15 cellular contexts compared by ENCODE assay signal in the genomic region with DNA sequence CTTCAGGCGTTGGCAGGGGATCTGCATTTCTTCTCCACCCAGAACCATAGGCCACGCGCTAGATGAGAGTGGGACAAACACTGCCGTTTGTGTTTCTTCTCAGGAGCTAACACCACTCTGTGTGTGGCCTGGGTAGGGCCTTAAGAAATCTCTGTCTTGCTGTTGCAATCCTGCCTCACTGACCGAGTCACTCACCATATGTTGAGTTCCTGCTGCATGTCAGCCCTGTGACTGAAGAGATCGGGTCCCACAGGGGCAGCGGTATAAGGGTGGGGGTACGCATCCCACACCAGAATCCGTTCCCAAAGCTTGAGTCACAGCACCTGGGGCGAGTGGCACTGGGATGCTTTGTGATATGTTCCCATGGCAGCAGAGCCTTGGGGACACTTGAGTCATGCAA.
A peak's percentile ranks its signal among the peaks of the same experiment; 100 is the strongest.
DNase-seq lines count a peak whose midpoint lies in the region; ATAC-seq lines count a peak whose summit lies in the region.
"Had no signal": no experiment of that assay in that cellular context is flagged by ENCODE, and none has a peak within 500 bp of the region (broad histone marks: within the 10 kb centered on the region; RNA-seq: fewer than 3 reads in every experiment).

No MANE protein-coding gene starts in this region.

- peaks cover 0 to 7% (median 3%) of the 10 kb centered on the region in 7 donors for H3K4me1 Mint-ChIP-seq in naive thymus-derived CD4-positive, alpha-beta T cell
- H3K4me1 Mint-ChIP-seq: B cell, neural progenitor cell had no signal

- intact Hi-C loops in naive thymus-derived CD4-positive, alpha-beta T cell (cut with micrococcal nuclease), result no loop called here

- no peaks in the 10 kb centered on the region for H3K36me3 ChIP-seq in naive thymus-derived CD4-positive, alpha-beta T cell (ENCODE audit: control insufficient read depth in 2 of 3, insufficient read depth in 3 of 3, low read length in 3 of 3)
- H3K36me3 ChIP-seq: neural progenitor cell had no signal

- no peak overlapping the region for H3K4me3 ChIP-seq in naive thymus-derived CD4-positive, alpha-beta T cell (ENCODE audit: low read length)
- H3K4me3 ChIP-seq: MG63, neural progenitor cell had no signal

- H3K4me3 Mint-ChIP-seq in naive thymus-derived CD4-positive, alpha-beta T cell, result no peak overlapping the region
- H3K4me3 Mint-ChIP-seq: activated naive CD4-positive, alpha-beta T cell treated with anti-CD3 and anti-CD28 coated beads for 36 hours; B cell; neural progenitor cell had no signal

- peak; percentile 25 for ATAC-seq in esophagus mucosa
- peak; percentile 62 for ATAC-seq in naive thymus-derived CD4-positive, alpha-beta T cell
- ATAC-seq: left colon had no signal

- no peaks in the 10 kb centered on the region for H3K27me3 Mint-ChIP-seq in naive thymus-derived CD4-positive, alpha-beta T cell
- H3K27me3 Mint-ChIP-seq: B cell had no signal

- peak; percentile 62 for DNase-seq in AG20443 (ENCODE audit: low spot score)
- DNase-seq in NOMO-1 (lab: John Stamatoyannopoulos, UW; ENCODE audit: unreplicated experiment in 2 of 2), result peak; percentile 71 to 80
- no peak for DNase-seq in naive thymus-derived CD4-positive, alpha-beta T cell
- no peak for DNase-seq in effector CD4-positive, alpha-beta T cell
- DNase-seq in GOT3 (lab: John Stamatoyannopoulos, UW), result no peak
- no peak for DNase-seq in NCI-H2107 (lab: John Stamatoyannopoulos, UW)
- DNase-seq in DMS79 (lab: John Stamatoyannopoulos, UW), result no peak
- DNase-seq: activated naive CD4-positive, alpha-beta T cell treated with anti-CD3 and anti-CD28 coated beads for 36 hours; GDM1; left colon; MG63; stimulated activated CD4-positive, alpha-beta T cell treated with anti-CD3 and anti-CD28 coated beads, Interleukin-15, amount 100 ng/mL, for 24 hours had no signal

- CTCF ChIA-PET in naive thymus-derived CD4-positive, alpha-beta T cell (lab: Charles Lee), result no interaction called here

- no peak overlapping the region for H3K27ac Mint-ChIP-seq in naive thymus-derived CD4-positive, alpha-beta T cell
- H3K27ac Mint-ChIP-seq: activated naive CD4-positive, alpha-beta T cell treated with anti-CD3 and anti-CD28 coated beads for 36 hours; B cell; neural progenitor cell had no signal

- no peaks in the 10 kb centered on the region for H3K9me3 ChIP-seq in naive thymus-derived CD4-positive, alpha-beta T cell (ENCODE audit: control insufficient read depth in 2 of 3, low read length in 3 of 3)
- H3K9me3 ChIP-seq: MG63 had no signal

- POLR2A ChIA-PET in naive thymus-derived CD4-positive, alpha-beta T cell (lab: Charles Lee), result no interaction called here

- H3K9me3 Mint-ChIP-seq in naive thymus-derived CD4-positive, alpha-beta T cell, result peaks cover 0 to 5% (median 0%) of the 10 kb centered on the region in 11 donors
- H3K9me3 Mint-ChIP-seq: activated naive CD4-positive, alpha-beta T cell treated with anti-CD3 and anti-CD28 coated beads for 36 hours; neural progenitor cell had no signal

- H3K27me3 ChIP-seq in naive thymus-derived CD4-positive, alpha-beta T cell (ENCODE audit: control insufficient read depth in 2 of 2, insufficient read depth in 2 of 2, low read length in 2 of 2), result no peaks in the 10 kb centered on the region
- H3K27me3 ChIP-seq: MG63, neural progenitor cell had no signal

- H3K36me3 Mint-ChIP-seq in naive thymus-derived CD4-positive, alpha-beta T cell, result peaks cover 0 to 4% (median 0%) of the 10 kb centered on the region in 5 donors

- H3K4me1 ChIP-seq in naive thymus-derived CD4-positive, alpha-beta T cell (ENCODE audit: control insufficient read depth in 2 of 2, insufficient read depth in 2 of 2, low read length in 2 of 2), result no peaks in the 10 kb centered on the region
- H3K4me1 ChIP-seq: neural progenitor cell had no signal

- H3K27ac ChIP-seq in naive thymus-derived CD4-positive, alpha-beta T cell (ENCODE audit: low read depth, low read length), result no peak overlapping the region
- H3K27ac ChIP-seq: neural progenitor cell had no signal

Comparison
In these comparisons a context has a peak if more than half of its experiments do, and no peak if none do; other contexts are left out.
1. DNase-seq: peak in AG20443 (single experiment) and NOMO-1 (2 of 2); none in naive thymus-derived CD4-positive, alpha-beta T cell (0 of 9), effector CD4-positive, alpha-beta T cell (single experiment), GOT3 (single experiment), NCI-H2107 (single experiment) and DMS79 (single experiment).